In the genomic region with DNA sequence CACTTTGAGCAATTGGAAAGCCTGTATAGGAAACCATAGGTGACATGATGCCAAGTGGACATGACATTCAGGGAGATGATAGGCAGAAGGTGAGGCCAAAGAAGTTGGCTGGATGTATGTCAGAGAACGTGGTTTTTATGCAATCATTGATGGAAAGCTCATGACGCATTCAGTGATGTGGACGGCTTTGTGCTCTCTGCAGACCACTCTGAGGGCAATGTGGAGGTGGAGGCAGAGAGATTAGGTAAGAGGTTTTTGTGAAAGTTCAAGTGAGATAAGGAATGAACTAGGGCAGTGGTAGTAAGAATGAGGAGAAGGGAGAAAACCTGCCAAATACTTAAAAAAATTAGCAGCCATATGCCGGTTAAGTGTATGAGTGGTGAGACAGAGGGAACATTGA, we compare ENCODE assay signal across 25 cellular contexts.
DNase-seq lines count a peak whose midpoint lies in the region; ATAC-seq and TF ChIP-seq lines count a peak whose summit lies in the region.
"Had no signal": no experiment of that assay in that cellular context is flagged by ENCODE, and none has a peak within 500 bp of the region (broad histone marks: within the 10 kb centered on the region; RNA-seq: fewer than 3 reads in every experiment).

No MANE protein-coding gene starts in this region.

- ATAC-seq in activated T-cell treated with anti-CD3 and anti-CD28 coated beads, Interleukin-2, amount 50 U/mL, for 4 hours, result no peak
- no peak for ATAC-seq in activated CD8-positive, alpha-beta T cell treated with anti-CD3 and anti-CD28 coated beads for 36 hours
- ATAC-seq: lower lobe of right lung had no signal

- H3K27ac Mint-ChIP-seq in activated T-cell treated with anti-CD3 and anti-CD28 coated beads, Interleukin-2, amount 50 U/mL, for 24 hours, result peak overlapping the region; percentile 63
- H3K27ac Mint-ChIP-seq in CD8-positive, alpha-beta memory T cell, result peak overlapping the region in 5 of 8 donors; percentile 16 to 92 (median 76)
- peak overlapping the region; percentile 80 for H3K27ac Mint-ChIP-seq in activated CD8-positive, alpha-beta T cell treated with anti-CD3 and anti-CD28 coated beads for 36 hours
- H3K27ac Mint-ChIP-seq: B cell, type B pancreatic cell had no signal

- H3K4me3 ChIP-seq in CD8-positive, alpha-beta memory T cell (ENCODE audit: low read length), result no peak overlapping the region
- H3K4me3 ChIP-seq in effector memory CD4-positive, alpha-beta T cell (ENCODE audit: insufficient read depth, low read depth, low read length, poor library complexity, severe bottlenecking), result no peak overlapping the region
- H3K4me3 ChIP-seq: lower lobe of right lung, right atrium auricular region had no signal

- CTCF ChIA-PET in CD8-positive, alpha-beta memory T cell (lab: Charles Lee), result interaction anchor here (1.0 kb wide), 1 partner anchor 57 kb away, joined by 3 read pairs; no protein-coding TSS in a partner anchor
- CTCF ChIA-PET in activated CD8-positive, alpha-beta T cell treated with anti-CD3 and anti-CD28 coated beads for 36 hours (lab: Charles Lee), result no interaction called here

- DNase-seq in activated T-cell treated with anti-CD3 and anti-CD28 coated beads, Interleukin-2, amount 50 U/mL, for 24 hours, result no peak
- DNase-seq in activated T-cell treated with anti-CD3 and anti-CD28 coated beads, Interleukin-2, amount 50 U/mL, for 4 hours, result no peak
- DNase-seq in CD8-positive, alpha-beta memory T cell, result no peak
- no peak for DNase-seq in activated CD8-positive, alpha-beta T cell treated with anti-CD3 and anti-CD28 coated beads for 36 hours
- DNase-seq in effector memory CD4-positive, alpha-beta T cell, result no peak
- DNase-seq in DMS114 treated with DMSO at 0.1 percent for 48 hours (lab: John Stamatoyannopoulos, UW; ENCODE audit: unreplicated experiment) (no peak), RKO (ENCODE audit: low spot score) (no peak), SIG-M5 treated with dmso at 0.1 percent for 504 hours (lab: John Stamatoyannopoulos, UW; ENCODE audit: unreplicated experiment) (no peak)
- DNase-seq: activated CD4-positive, alpha-beta T cell treated with anti-CD3 and anti-CD28 coated beads for 4 hours; activated naive CD4-positive, alpha-beta T cell treated with anti-CD3 and anti-CD28 coated beads, Interleukin-2, amount 50 U/mL, for 16 hours; central memory CD4-positive, alpha-beta T cell; COR-L47; GF-D8; IMR-90; lower lobe of right lung; NCI-H1105 treated with DMSO at 0.1 percent for 48 hours; NCI-H2029 treated with DMSO at 0.1 percent for 48 hours; NCI-H69; RPMI8226; stimulated activated CD4-positive, alpha-beta T cell treated with anti-CD3 and anti-CD28 coated beads, Interleukin-2, amount 100 ng/mL, for 24 hours; substantia nigra had no signal

- TF ChIP-seq CTCF in activated CD8-positive, alpha-beta T cell treated with anti-CD3 and anti-CD28 coated beads for 36 hours (IDR thresholded peaks at IDR 0.05), result no peak

- no peaks in the 10 kb centered on the region for H3K9me3 Mint-ChIP-seq in activated T-cell treated with anti-CD3 and anti-CD28 coated beads, Interleukin-2, amount 50 U/mL, for 24 hours
- no peaks in the 10 kb centered on the region for H3K9me3 Mint-ChIP-seq in activated T-cell treated with anti-CD3 and anti-CD28 coated beads, Interleukin-2, amount 50 U/mL, for 4 hours
- H3K9me3 Mint-ChIP-seq in CD8-positive, alpha-beta memory T cell, result no peaks in the 10 kb centered on the region
- H3K9me3 Mint-ChIP-seq in activated CD8-positive, alpha-beta T cell treated with anti-CD3 and anti-CD28 coated beads for 36 hours, result peaks cover 5% of the 10 kb centered on the region

- peaks cover 40% of the 10 kb centered on the region for H3K36me3 Mint-ChIP-seq in activated T-cell treated with anti-CD3 and anti-CD28 coated beads, Interleukin-2, amount 50 U/mL, for 24 hours (ENCODE audit: low read depth)
- H3K36me3 Mint-ChIP-seq in activated T-cell treated with anti-CD3 and anti-CD28 coated beads, Interleukin-2, amount 50 U/mL, for 4 hours (ENCODE audit: insufficient read depth), result peaks cover 11% of the 10 kb centered on the region
- H3K36me3 Mint-ChIP-seq in CD8-positive, alpha-beta memory T cell, result no peaks in the 10 kb centered on the region
- H3K36me3 Mint-ChIP-seq in activated CD8-positive, alpha-beta T cell treated with anti-CD3 and anti-CD28 coated beads for 36 hours (ENCODE audit: low read depth), result peaks cover 34% of the 10 kb centered on the region

- H3K4me1 Mint-ChIP-seq in activated T-cell treated with anti-CD3 and anti-CD28 coated beads, Interleukin-2, amount 50 U/mL, for 24 hours (ENCODE audit: low read depth), result peaks cover 92% of the 10 kb centered on the region
- H3K4me1 Mint-ChIP-seq in activated T-cell treated with anti-CD3 and anti-CD28 coated beads, Interleukin-2, amount 50 U/mL, for 4 hours (ENCODE audit: low read depth), result peaks cover 89% of the 10 kb centered on the region
- peaks cover 65 to 87% (median 76%) of the 10 kb centered on the region in 3 donors for H3K4me1 Mint-ChIP-seq in CD8-positive, alpha-beta memory T cell
- H3K4me1 Mint-ChIP-seq in activated CD8-positive, alpha-beta T cell treated with anti-CD3 and anti-CD28 coated beads for 36 hours (ENCODE audit: low read depth), result peaks cover 90% of the 10 kb centered on the region
- H3K4me1 Mint-ChIP-seq: B cell had no signal

- POLR2A ChIA-PET in CD8-positive, alpha-beta memory T cell (lab: Charles Lee), result no interaction called here
- POLR2A ChIA-PET in activated CD8-positive, alpha-beta T cell treated with anti-CD3 and anti-CD28 coated beads for 36 hours (lab: Charles Lee), result interaction anchor here (1.7 kb wide), 1 partner anchor 16 kb away, joined by 3 read pairs; no protein-coding TSS in a partner anchor

- H3K4me3 Mint-ChIP-seq in activated T-cell treated with anti-CD3 and anti-CD28 coated beads, Interleukin-2, amount 50 U/mL, for 24 hours, result no peak overlapping the region
- no peak overlapping the region for H3K4me3 Mint-ChIP-seq in activated T-cell treated with anti-CD3 and anti-CD28 coated beads, Interleukin-2, amount 50 U/mL, for 4 hours
- H3K4me3 Mint-ChIP-seq in CD8-positive, alpha-beta memory T cell, result peak overlapping the region in 2 of 7 donors; percentile 1 to 5
- no peak overlapping the region for H3K4me3 Mint-ChIP-seq in activated CD8-positive, alpha-beta T cell treated with anti-CD3 and anti-CD28 coated beads for 36 hours
- H3K4me3 Mint-ChIP-seq: B cell, type B pancreatic cell had no signal

- no peaks in the 10 kb centered on the region for H3K27me3 ChIP-seq in CD8-positive, alpha-beta memory T cell (ENCODE audit: insufficient read depth, low read length, poor library complexity, severe bottlenecking)
- no peaks in the 10 kb centered on the region for H3K27me3 ChIP-seq in effector memory CD4-positive, alpha-beta T cell (replicated peaks; ENCODE audit: control insufficient read depth, insufficient read depth, low read length, poor library complexity, severe bottlenecking)
- H3K27me3 ChIP-seq: right atrium auricular region had no signal

- H3K9me3 ChIP-seq in CD8-positive, alpha-beta memory T cell (ENCODE audit: low read length), result no peaks in the 10 kb centered on the region
- H3K9me3 ChIP-seq in effector memory CD4-positive, alpha-beta T cell (ENCODE audit: control insufficient read depth, low read length), result no peaks in the 10 kb centered on the region
- H3K9me3 ChIP-seq: lower lobe of right lung, right atrium auricular region had no signal

- intact Hi-C loops in activated CD8-positive, alpha-beta T cell treated with anti-CD3 and anti-CD28 coated beads for 36 hours (cut with micrococcal nuclease), result loop anchor here (10.0 kb wide), 1 partner anchor 113 kb away; no protein-coding TSS in a partner anchor

- H3K27me3 Mint-ChIP-seq in activated T-cell treated with anti-CD3 and anti-CD28 coated beads, Interleukin-2, amount 50 U/mL, for 24 hours, result no peaks in the 10 kb centered on the region
- no peaks in the 10 kb centered on the region for H3K27me3 Mint-ChIP-seq in activated T-cell treated with anti-CD3 and anti-CD28 coated beads, Interleukin-2, amount 50 U/mL, for 4 hours (ENCODE audit: low read depth)
- no peaks in the 10 kb centered on the region for H3K27me3 Mint-ChIP-seq in CD8-positive, alpha-beta memory T cell
- no peaks in the 10 kb centered on the region for H3K27me3 Mint-ChIP-seq in activated CD8-positive, alpha-beta T cell treated with anti-CD3 and anti-CD28 coated beads for 36 hours
- H3K27me3 Mint-ChIP-seq: type B pancreatic cell had no signal

- H3K36me3 ChIP-seq in CD8-positive, alpha-beta memory T cell (ENCODE audit: insufficient read depth, low read length), result no peaks in the 10 kb centered on the region
- no peaks in the 10 kb centered on the region for H3K36me3 ChIP-seq in effector memory CD4-positive, alpha-beta T cell (ENCODE audit: control insufficient read depth, insufficient read depth, low read length)
- H3K36me3 ChIP-seq: lower lobe of right lung, right atrium auricular region had no signal

- H3K27ac ChIP-seq in CD8-positive, alpha-beta memory T cell (ENCODE audit: low read depth, low read length), result no peak overlapping the region
- peak overlapping the region; percentile 15 for H3K27ac ChIP-seq in effector memory CD4-positive, alpha-beta T cell (ENCODE audit: insufficient read depth, low read length, poor library complexity, severe bottlenecking)
- H3K27ac ChIP-seq: lower lobe of right lung, parathyroid adenoma, right atrium auricular region had no signal

- peaks cover 91% of the 10 kb centered on the region for H3K4me1 ChIP-seq in CD8-positive, alpha-beta memory T cell (ENCODE audit: insufficient read depth, low read length)
- peaks cover 35% of the 10 kb centered on the region for H3K4me1 ChIP-seq in effector memory CD4-positive, alpha-beta T cell (ENCODE audit: control insufficient read depth, insufficient read depth, low read length, poor library complexity, severe bottlenecking)
- H3K4me1 ChIP-seq: parathyroid adenoma had no signal
